In the genomic region with DNA sequence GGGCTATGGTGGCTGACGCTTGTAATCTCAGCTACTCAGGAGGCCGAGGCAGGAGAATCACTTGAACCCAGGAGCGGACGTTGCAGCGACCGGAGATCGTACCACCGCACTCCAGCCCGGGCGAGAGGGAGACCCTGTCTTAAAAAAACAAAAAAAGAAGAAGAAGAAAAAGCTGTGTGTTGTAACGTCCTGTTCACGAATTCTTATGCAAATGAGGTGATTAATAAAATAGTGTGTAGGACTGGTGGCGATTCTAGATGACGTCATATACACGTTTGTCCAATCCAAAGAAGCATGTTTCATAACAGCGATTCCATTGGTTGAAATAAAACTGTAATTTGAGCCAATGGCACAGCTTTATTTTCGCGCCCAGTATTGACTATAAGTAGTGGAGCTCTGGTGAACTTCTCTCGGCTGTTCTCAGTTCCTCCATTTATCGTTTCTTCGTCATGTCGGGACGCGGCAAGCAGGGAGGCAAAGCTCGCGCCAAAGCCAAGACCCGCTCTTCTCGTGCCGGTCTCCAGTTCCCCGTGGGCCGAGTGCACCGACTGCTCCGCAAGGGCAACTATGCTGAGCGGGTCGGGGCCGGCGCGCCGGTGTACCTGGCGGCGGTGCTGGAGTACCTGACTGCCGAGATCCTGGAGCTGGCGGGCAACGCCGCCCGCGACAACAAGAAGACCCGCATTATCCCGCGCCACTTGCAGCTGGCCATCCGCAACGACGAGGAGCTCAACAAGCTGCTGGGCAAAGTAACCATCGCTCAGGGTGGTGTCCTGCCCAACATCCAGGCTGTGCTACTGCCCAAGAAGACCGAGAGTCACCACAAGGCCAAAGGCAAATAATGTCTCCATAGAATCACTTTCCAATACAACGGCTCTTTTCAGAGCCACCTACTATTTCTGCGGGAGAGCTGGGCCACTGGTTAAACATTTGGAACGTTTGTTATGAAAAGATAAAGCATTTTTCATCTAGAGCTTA, we compare ENCODE assay signal across 8 cellular contexts. TPM values are rescaled to one million over a fixed set of nuclear protein-coding genes. Genes with fewer than 3 reads are reported as not detected.
A peak's percentile ranks its signal among the peaks of the same experiment; 100 is the strongest.
DNase-seq lines count a peak whose midpoint lies in the region; ATAC-seq and TF ChIP-seq lines count a peak whose summit lies in the region.

No MANE protein-coding gene starts in this region.

- peaks cover 40% of the 10 kb centered on the region for H3K4me1 Mint-ChIP-seq in activated CD4-positive, alpha-beta T cell treated with anti-CD3 and anti-CD28 coated beads for 36 hours

- peak overlapping the region; percentile 75 for H3K4me3 ChIP-seq in BLaER1
- H3K4me3 ChIP-seq in left lung, result peak overlapping the region; percentile 52 to 62

- H3K27me3 Mint-ChIP-seq in activated CD4-positive, alpha-beta T cell treated with anti-CD3 and anti-CD28 coated beads for 36 hours, result no peaks in the 10 kb centered on the region

- ATAC-seq in GM19324 (IDR thresholded peaks at IDR 0.05; ENCODE audit: low FRiP score, unreplicated experiment) (peak; percentile 76), HG03439 (IDR thresholded peaks at IDR 0.05; ENCODE audit: unreplicated experiment) (peak; percentile 63), left lung (peak; percentile 83)
- peak; percentile 57 for ATAC-seq in activated CD4-positive, alpha-beta T cell treated with anti-CD3 and anti-CD28 coated beads for 36 hours

- H3K9me3 ChIP-seq in BLaER1 (peaks cover 5% of the 10 kb centered on the region; the same call in 1 of the 2 replicates), left lung (no peaks in the 10 kb centered on the region)

- H3K4me3 Mint-ChIP-seq in activated CD4-positive, alpha-beta T cell treated with anti-CD3 and anti-CD28 coated beads for 36 hours, result peak overlapping the region; percentile 94

- H3K4me1 ChIP-seq in BLaER1 (peaks cover 43% of the 10 kb centered on the region), left lung (peaks cover 8 to 34% of the 10 kb centered on the region in 2 donors)

- peak overlapping the region; percentile 95 for H3K4me2 ChIP-seq in BLaER1

- H3K27ac Mint-ChIP-seq in activated CD4-positive, alpha-beta T cell treated with anti-CD3 and anti-CD28 coated beads for 36 hours, result peak overlapping the region; percentile 99

- CTCF ChIA-PET in activated CD4-positive, alpha-beta T cell treated with anti-CD3 and anti-CD28 coated beads for 36 hours (lab: Charles Lee), result interaction anchor here (0.7 to 5.3 kb wide), 8 partner anchors 9 to 55 kb away, joined by 3 to 56 read pairs (median 5); a partner anchor contains a TSS

- H3K9ac ChIP-seq in BLaER1, result peak overlapping the region; percentile 93

- no peaks in the 10 kb centered on the region for H3K27me3 ChIP-seq in BLaER1
- peaks cover 0 to 48% of the 10 kb centered on the region in 2 donors for H3K27me3 ChIP-seq in left lung

- no peaks in the 10 kb centered on the region for H3K9me3 Mint-ChIP-seq in activated CD4-positive, alpha-beta T cell treated with anti-CD3 and anti-CD28 coated beads for 36 hours (ENCODE audit: low read depth)

- H3K36me3 Mint-ChIP-seq in activated CD4-positive, alpha-beta T cell treated with anti-CD3 and anti-CD28 coated beads for 36 hours (ENCODE audit: low read depth), result peaks cover 13% of the 10 kb centered on the region

- H3K27ac ChIP-seq in BLaER1 (peak overlapping the region; percentile 92), left lung (peak overlapping the region; percentile 83 to 85)

- H3K36me3 ChIP-seq in BLaER1 (no peaks in the 10 kb centered on the region), left lung (no peaks in the 10 kb centered on the region)

- no peak for TF ChIP-seq CTCF in left lung (IDR thresholded peaks at IDR 0.05)

- POLR2A ChIA-PET in activated CD4-positive, alpha-beta T cell treated with anti-CD3 and anti-CD28 coated beads for 36 hours (lab: Charles Lee), result interaction anchor here (0.5 to 11.8 kb wide), 28 partner anchors 8 to 1833 kb away, joined by 3 to 775 read pairs (median 6); a partner anchor contains a TSS

- DNase-seq in NCI-H460 (ENCODE audit: extremely low read depth, low read depth) (peak; percentile 94), dermis blood vessel endothelial cell (peak; percentile 98), left lung (peak; percentile 73 to 91)
- peak; percentile 86 for DNase-seq in activated CD4-positive, alpha-beta T cell treated with anti-CD3 and anti-CD28 coated beads for 36 hours
- DNase-seq in stimulated activated CD4-positive, alpha-beta T cell treated with anti-CD3 and anti-CD28 coated beads, Interleukin-4, amount 100 ng/mL, for 24 hours, result peak; percentile 73

- H4K20me1 ChIP-seq in BLaER1, result peaks cover 6% of the 10 kb centered on the region; the same call in 1 of the 2 replicates

- intact Hi-C loops in activated CD4-positive, alpha-beta T cell treated with anti-CD3 and anti-CD28 coated beads for 36 hours (cut with DNase I, micrococcal nuclease), result loop anchor here (1.0 to 10.0 kb wide), 8 partner anchors 27 to 1823 kb away; a partner anchor contains a TSS
- intact Hi-C loops in left lung (cut with DNase I), result no loop called here

RNA-seq across cellular contexts. Expression of a gene that starts 47.0 kb away (rescaled TPM):
- not detected in 2 replicates for total RNA-seq in NCI-H460 (2014; rRNA removed; shearing (Covaris generic))
- polyA plus RNA-seq in NCI-H460 (2014; cell fraction: nucleus; rRNA removed), result not detected in 2 replicates
- not detected for total RNA-seq in activated CD4-positive, alpha-beta T cell treated with anti-CD3 and anti-CD28 coated beads for 36 hours
- total RNA-seq in dermis blood vessel endothelial cell (not detected in 2 replicates), left lung (not detected)

Comparison
In these comparisons a context has a peak if more than half of its experiments do, and no peak if none do; other contexts are left out.
1. Peak in every context shown above with its lines: DNase-seq, ATAC-seq, H3K4me3 ChIP-seq and H3K27ac ChIP-seq.
2. intact Hi-C loops: an anchor here in activated CD4-positive, alpha-beta T cell treated with anti-CD3 and anti-CD28 coated beads for 36 hours (1.0 to 10.0 kb wide); none called in left lung.